ENCODE assay signal across 12 cellular contexts in genomic region chr13:39197645-39198007, GRCh38.
DNase-seq lines count a peak whose midpoint lies in the region; ATAC-seq lines count a peak whose summit lies in the region.
"Had no signal": no experiment of that assay in that cellular context is flagged by ENCODE, and none has a peak within 500 bp of the region (broad histone marks: within the 10 kb centered on the region; RNA-seq: fewer than 3 reads in every experiment).

No MANE protein-coding gene starts in this region.

- H3K9ac ChIP-seq in endocrine pancreas (ENCODE audit: control insufficient read depth, insufficient read depth, low read length): no peak overlapping the region

- ATAC-seq in GM18867 (IDR thresholded peaks at IDR 0.05; ENCODE audit: unreplicated experiment) (peak; percentile 20), GM21423 (IDR thresholded peaks at IDR 0.05; ENCODE audit: unreplicated experiment) (peak; percentile 24), HG03066 (IDR thresholded peaks at IDR 0.05; ENCODE audit: low read depth, unreplicated experiment) (peak; percentile 26)
- ATAC-seq: esophagus mucosa had no signal

- H3K4me3 ChIP-seq in endocrine pancreas (ENCODE audit: control insufficient read depth, insufficient read depth, low read length): peak overlapping the region; percentile 7
- H3K4me3 ChIP-seq: thyroid gland had no signal

- no peaks in the 10 kb centered on the region for H3K9me3 ChIP-seq in endocrine pancreas (ENCODE audit: control insufficient read depth, low read length)
- H3K9me3 ChIP-seq: thyroid gland had no signal

- H3K36me3 ChIP-seq in endocrine pancreas (ENCODE audit: control insufficient read depth, insufficient read depth, low read length): no peaks in the 10 kb centered on the region
- H3K36me3 ChIP-seq: thyroid gland had no signal

- DNase-seq in stimulated activated CD8-positive, alpha-beta memory T cell treated with anti-CD3 and anti-CD28 coated beads, Interleukin-4, amount 100 ng/mL, for 48 hours: no peak
- DNase-seq in NCI-H748 (lab: John Stamatoyannopoulos, UW; ENCODE audit: unreplicated experiment) (no peak), superior temporal gyrus (ENCODE audit: extremely low spot score) (no peak)
- DNase-seq: activated B cell treated with CpG ODN at 0.5 μM for 24 hours; activated CD8-positive, alpha-beta memory T cell treated with anti-CD3 and anti-CD28 coated beads, Interleukin-2, amount 50 U/mL, for 48 hours; nucleus accumbens; thyroid gland had no signal

- peaks cover 14% of the 10 kb centered on the region for H3K4me1 ChIP-seq in endocrine pancreas (ENCODE audit: control insufficient read depth, insufficient read depth, low read length)
- H3K4me1 ChIP-seq: thyroid gland had no signal

- H3K27me3 ChIP-seq in endocrine pancreas (ENCODE audit: control insufficient read depth, insufficient read depth, low read length): no peaks in the 10 kb centered on the region
- H3K27me3 ChIP-seq: thyroid gland had no signal
